1 cellular context compared by ENCODE assay signal in genomic region chr17:79839363-79840203, GRCh38.
A peak's percentile ranks its signal among the peaks of the same experiment; 100 is the strongest.
TF ChIP-seq lines count a peak whose summit lies in the region.

Gene CBX4 (minus strand): TSS chr17:79839440. CDS start chr17:79839251, 189 bp downstream.

TF ChIP-seq in K562, 482 proteins besides CTCF, POLR2A, EP300 and RAD21 (continued from another document and continues in another):
- peak; percentile 68 for TF ChIP-seq ZBTB12 (CRISPR knock-in tag; IDR thresholded peaks at IDR 0.05)
- TF ChIP-seq CREM (IDR thresholded peaks at IDR 0.05; ENCODE audit: low read depth), result peak; percentile 88
- TF ChIP-seq POLR3A (IDR thresholded peaks at IDR 0.05; ENCODE audit: borderline replicate concordance, extremely low read depth, insufficient read depth, insufficient read length), result no peak
- no peak for TF ChIP-seq ZNF354B (CRISPR knock-in tag; IDR thresholded peaks at IDR 0.05)
- no peak for TF ChIP-seq DIDO1 (tag; IDR thresholded peaks at IDR 0.05; ENCODE audit: low read depth)
- no peak for TF ChIP-seq MITF (IDR thresholded peaks at IDR 0.05)
- peak in 1 of 2 experiments; percentile 63; a peak in 2 of 4 replicates for TF ChIP-seq FOXA3 (CRISPR knock-in tag; conservative IDR thresholded peaks at IDR 0.05 in 1 of 2, IDR thresholded peaks at IDR 0.05 in 1 of 2)
- no peak for TF ChIP-seq POU5F1 (IDR thresholded peaks at IDR 0.05; ENCODE audit: borderline replicate concordance, low read depth, low read length, partially characterized antibody)
- peak; percentile 80 for TF ChIP-seq SOX6 (IDR thresholded peaks at IDR 0.05)
- no peak for TF ChIP-seq MXD1 (CRISPR knock-in tag; IDR thresholded peaks at IDR 0.05; ENCODE audit: borderline replicate concordance, poor library complexity, severe bottlenecking)
- no peak for TF ChIP-seq BDP1 (IDR thresholded peaks at IDR 0.05; ENCODE audit: insufficient read depth, insufficient read length)
- TF ChIP-seq HSF4 (CRISPR knock-in tag; IDR thresholded peaks at IDR 0.05; ENCODE audit: borderline replicate concordance), result no peak
- TF ChIP-seq ZNF436 (CRISPR knock-in tag; IDR thresholded peaks at IDR 0.05), result no peak
- TF ChIP-seq FOXJ3 (CRISPR knock-in tag; IDR thresholded peaks at IDR 0.05), result no peak
- TF ChIP-seq CTBP1 (IDR thresholded peaks at IDR 0.05; ENCODE audit: borderline replicate concordance), result peak; percentile 97
- TF ChIP-seq RHOXF2B (CRISPR knock-in tag; conservative IDR thresholded peaks at IDR 0.05), result no peak
- peak; percentile 85 for TF ChIP-seq ERF (CRISPR knock-in tag; IDR thresholded peaks at IDR 0.05)
- peak; percentile 97 for TF ChIP-seq TBP (optimal IDR thresholded peaks at IDR 0.05; ENCODE audit: low read depth, low read length)
- peak; percentile 68; the same call in 1 of the 2 replicates for TF ChIP-seq ZNF395 (CRISPR knock-in tag; IDR thresholded peaks at IDR 0.05)
- no peak for TF ChIP-seq ID3 (CRISPR knock-in tag; IDR thresholded peaks at IDR 0.05)
- TF ChIP-seq ID3 (tag; IDR thresholded peaks at IDR 0.05), result peak; percentile 75; the same call in 1 of the 2 replicates
- no peak for TF ChIP-seq TRIM25 (IDR thresholded peaks at IDR 0.05; ENCODE audit: borderline replicate concordance)
- TF ChIP-seq RUNX1 (IDR thresholded peaks at IDR 0.05; ENCODE audit: low read depth), result no peak
- TF ChIP-seq POLR2G (IDR thresholded peaks at IDR 0.05; ENCODE audit: low read depth, low read length), result peak; percentile 89
- peak; percentile 83 for TF ChIP-seq ZNF584 (CRISPR knock-in tag; IDR thresholded peaks at IDR 0.05; ENCODE audit: low read depth)
- TF ChIP-seq E2F4 (CRISPR knock-in tag; IDR thresholded peaks at IDR 0.05; ENCODE audit: low read depth), result no peak
- no peak for TF ChIP-seq ZNF785 (CRISPR knock-in tag; IDR thresholded peaks at IDR 0.05)
- TF ChIP-seq ATF4 (CRISPR knock-in tag; IDR thresholded peaks at IDR 0.05), result peak; percentile 100
- TF ChIP-seq ZNF445 (CRISPR knock-in tag; IDR thresholded peaks at IDR 0.05; ENCODE audit: low read depth), result no peak
- TF ChIP-seq NBN (IDR thresholded peaks at IDR 0.05; ENCODE audit: low read depth), result peak; percentile 78
- TF ChIP-seq CHCHD3 (CRISPR knock-in tag; IDR thresholded peaks at IDR 0.05), result no peak
- no peak for TF ChIP-seq HMG20B (CRISPR knock-in tag; IDR thresholded peaks at IDR 0.05)
- TF ChIP-seq E2F3 (CRISPR knock-in tag; IDR thresholded peaks at IDR 0.05), result 0 out of 2 replicates have a peak, but pooled peaks have one; percentile 36
- TF ChIP-seq FIP1L1 (IDR thresholded peaks at IDR 0.05; ENCODE audit: low read depth, low read length, poor library complexity, severe bottlenecking), result peak; percentile 95
- peak; percentile 93 for TF ChIP-seq CBX1 (IDR thresholded peaks at IDR 0.05; ENCODE audit: low read depth)
- no peak for TF ChIP-seq ZNF449 (CRISPR knock-in tag; IDR thresholded peaks at IDR 0.05)
- peak; percentile 82; the same call in 1 of the 2 replicates for TF ChIP-seq NFRKB (IDR thresholded peaks at IDR 0.05; ENCODE audit: low read depth)
- no peak for TF ChIP-seq ARID3A (IDR thresholded peaks at IDR 0.05; ENCODE audit: borderline replicate concordance, low read depth, low read length)
- no peak for TF ChIP-seq USF1 (CRISPR knock-in tag; IDR thresholded peaks at IDR 0.05)
- peak in 1 of 2 experiments; percentile 51; a peak in 1 of 4 replicates for TF ChIP-seq TBL1XR1 (IDR thresholded peaks at IDR 0.05; ENCODE audit: low read length in 2 of 2)
- no peak for TF ChIP-seq U2AF2 (optimal IDR thresholded peaks at IDR 0.05; ENCODE audit: low read depth, low read length)
- no peak for TF ChIP-seq NR2C1 (IDR thresholded peaks at IDR 0.05)
- no peak for TF ChIP-seq NR2C1 (tag; IDR thresholded peaks at IDR 0.05)
- no peak for TF ChIP-seq TRIM28 (IDR thresholded peaks at IDR 0.05)
- TF ChIP-seq SMARCA5 (IDR thresholded peaks at IDR 0.05), result no peak
- TF ChIP-seq CGGBP1 (CRISPR knock-in tag; IDR thresholded peaks at IDR 0.05), result no peak
- TF ChIP-seq BRF1 (IDR thresholded peaks at IDR 0.05; ENCODE audit: borderline replicate concordance, extremely low read depth, insufficient read length), result no peak
- no peak for TF ChIP-seq ZNF133 (CRISPR knock-in tag; IDR thresholded peaks at IDR 0.05)
- TF ChIP-seq ZNF431 (CRISPR knock-in tag; IDR thresholded peaks at IDR 0.05), result peak; percentile 40; the same call in 1 of the 2 replicates
- peak; percentile 71 for TF ChIP-seq KLF13 (tag; IDR thresholded peaks at IDR 0.05; ENCODE audit: borderline replicate concordance, low read depth)
- TF ChIP-seq ZNF12 (CRISPR knock-in tag; IDR thresholded peaks at IDR 0.05), result no peak
- TF ChIP-seq RBBP5 (IDR thresholded peaks at IDR 0.05; ENCODE audit: borderline replicate concordance, insufficient read depth, low read length, poor library complexity, severe bottlenecking), result peak; percentile 65
- peak; percentile 55 for TF ChIP-seq HNRNPLL (IDR thresholded peaks at IDR 0.05; ENCODE audit: low read depth, low read length, poor library complexity, severe bottlenecking)
- no peak for TF ChIP-seq HNRNPK (IDR thresholded peaks at IDR 0.05; ENCODE audit: low read depth, low read length, poor library complexity, severe bottlenecking)
- peak; percentile 73 for TF ChIP-seq SAFB (IDR thresholded peaks at IDR 0.05; ENCODE audit: borderline replicate concordance, low read depth, low read length)
- TF ChIP-seq ZBED1 (IDR thresholded peaks at IDR 0.05), result no peak
